10 cellular contexts compared by ENCODE assay signal in the genomic region with DNA sequence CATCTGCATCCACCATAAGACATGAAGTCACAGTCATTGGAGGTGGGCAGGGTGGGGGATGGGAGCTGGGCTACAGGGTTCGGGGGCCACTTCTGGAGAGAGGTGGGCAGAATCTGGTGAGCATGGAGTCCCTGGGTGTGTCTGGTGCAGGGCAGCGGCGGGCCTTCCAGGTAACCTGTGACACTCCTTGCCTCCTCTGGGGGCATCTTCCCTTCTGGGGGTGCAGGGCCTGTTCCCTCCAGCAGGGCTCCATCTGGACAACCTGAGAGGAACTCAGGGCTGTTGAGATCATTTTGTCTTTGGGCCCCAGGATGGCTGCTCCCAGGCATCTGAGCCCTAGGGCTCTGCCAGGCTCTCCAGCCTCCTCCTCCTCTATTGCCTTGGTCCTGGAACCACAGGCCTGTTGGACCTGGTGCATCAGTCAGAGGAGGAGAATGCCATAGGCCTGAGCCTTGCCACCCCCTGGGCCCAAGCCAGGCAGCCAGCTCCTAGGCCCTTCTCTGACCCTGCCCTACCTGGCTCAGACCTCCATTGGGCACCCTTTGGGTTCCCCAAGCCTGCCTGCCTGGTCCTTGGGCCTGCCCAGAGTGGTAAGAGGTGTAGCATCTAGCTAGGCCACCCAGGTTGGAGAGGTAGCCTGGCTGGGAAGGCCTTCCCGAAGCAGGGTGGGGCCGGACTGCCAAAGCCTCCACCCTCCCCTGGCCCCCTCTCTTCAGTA. TPM values are rescaled to one million over a fixed set of nuclear protein-coding genes. Genes with fewer than 3 reads are reported as not detected.
A peak's percentile ranks its signal among the peaks of the same experiment; 100 is the strongest.
DNase-seq lines count a peak whose midpoint lies in the region; ATAC-seq and TF ChIP-seq lines count a peak whose summit lies in the region.
"Had no signal": no experiment of that assay in that cellular context is flagged by ENCODE, and none has a peak within 500 bp of the region (broad histone marks: within the 10 kb centered on the region; RNA-seq: fewer than 3 reads in every experiment).

No MANE protein-coding gene starts in this region.

- H3K4me3 ChIP-seq in GM12865 (ENCODE audit: low read depth, low read length) (no peak overlapping the region), MG63 (no peak overlapping the region), dorsolateral prefrontal cortex (no peak overlapping the region), sigmoid colon (no peak overlapping the region)

- peak overlapping the region in 57 of 59 donors; percentile 32 to 100 (median 90) for H3K27ac ChIP-seq in dorsolateral prefrontal cortex
- H3K27ac ChIP-seq in sigmoid colon = peak overlapping the region; percentile 81 to 95 (median 86)

- 88 to 91% methylated on average over 5 of the region's 5 CpGs for WGBS in sigmoid colon, 2 donors

- TF ChIP-seq EP300 in sigmoid colon (IDR thresholded peaks at IDR 0.05) = no peak

- H3K9me3 ChIP-seq in MG63 (no peaks in the 10 kb centered on the region), sigmoid colon (no peaks in the 10 kb centered on the region)

- TF ChIP-seq POLR2A in sigmoid colon (IDR thresholded peaks at IDR 0.05) = no peak

- TF ChIP-seq CTCF in GM12865 (IDR thresholded peaks at IDR 0.05; ENCODE audit: insufficient read depth, low read depth, low read length, missing control alignments) (peak; percentile 67), dorsolateral prefrontal cortex (IDR thresholded peaks at IDR 0.05 in 54 of 56, conservative IDR thresholded peaks at IDR 0.05 in 2 of 56; ENCODE audit: low read depth in 1 of 56, partially characterized antibody in 56 of 56) (peak in 16 of 56 donors; percentile 9 to 45 (median 17)), sigmoid colon (IDR thresholded peaks at IDR 0.05) (no peak)

- H3K27me3 ChIP-seq in MG63 = no peaks in the 10 kb centered on the region
- H3K27me3 ChIP-seq in dorsolateral prefrontal cortex = no peaks in the 10 kb centered on the region
- no peaks in the 10 kb centered on the region for H3K27me3 ChIP-seq in sigmoid colon

- peaks cover 0 to 79% (median 63%) of the 10 kb centered on the region in 4 donors for H3K4me1 ChIP-seq in sigmoid colon

- no peak for ATAC-seq in GM19023 (IDR thresholded peaks at IDR 0.05; ENCODE audit: unreplicated experiment)

- intact Hi-C loops in dorsolateral prefrontal cortex (cut with DNase I) (no loop called here), sigmoid colon (cut with DNase I) (no loop called here)

- DNase-seq in GM12865 (ENCODE audit: low read depth) (peak; percentile 35), MG63 (peak; percentile 51), dorsolateral prefrontal cortex (no peak), sigmoid colon (no peak), GOT3 (lab: John Stamatoyannopoulos, UW) (no peak), putamen (ENCODE audit: low spot score) (no peak)
- DNase-seq in stimulated activated naive CD4-positive, alpha-beta T cell treated with Interleukin-2 at 50 U/mL for 16 hours (lab: John Stamatoyannopoulos, UW) = no peak
- DNase-seq: activated CD8-positive, alpha-beta memory T cell treated with anti-CD3 and anti-CD28 coated beads, Interleukin-2, amount 50 U/mL, for 48 hours had no signal

- H3K36me3 ChIP-seq in MG63 (peaks cover 92% of the 10 kb centered on the region), sigmoid colon (peaks cover 0 to 31% (median 8%) of the 10 kb centered on the region in 4 donors)

RNA-seq across cellular contexts. Expression of gene LYL1, which starts 13.4 kb away (rescaled TPM):
- total RNA-seq in MG63 (2014; rRNA removed; shearing (Covaris generic); ENCODE audit: low replicate concordance) = not detected in 2 replicates
- total RNA-seq in dorsolateral prefrontal cortex = 10 to 100 TPM in 2 of 120 experiments, 1 to 10 TPM in 118; 1.0 to 11.8 (median 4.5) TPM
- total RNA-seq in sigmoid colon = 10 to 100 TPM; 13.0 to 17.8 (median 15.2) TPM
- polyA plus RNA-seq in sigmoid colon = 10 to 100 TPM in 1 of 3 donors, 1 to 10 TPM in 2; 3.0 to 18.4 (median 3.7) TPM
- total RNA-seq: myocyte had no signal

RNA-seq across cellular contexts. Expression of gene TRMT1, which starts 27.2 kb away (rescaled TPM):
- 127 and 172 TPM in 2 replicates for total RNA-seq in MG63 (2014; rRNA removed; shearing (Covaris generic); ENCODE audit: low replicate concordance)
- 10 to 100 TPM; 30.6 to 70.9 (median 40.8) TPM for total RNA-seq in dorsolateral prefrontal cortex
- total RNA-seq in sigmoid colon = 10 to 100 TPM; 17.4 to 25.8 (median 21.9) TPM
- 10 to 100 TPM in 2 of 3 donors, 1 to 10 TPM in 1; 6.7 to 48.6 (median 10.2) TPM for polyA plus RNA-seq in sigmoid colon

RNA-seq across cellular contexts. Expression of gene NACC1, which starts 28.8 kb away (rescaled TPM):
- 44.6 and 96.4 TPM in 2 replicates for total RNA-seq in MG63 (2014; rRNA removed; shearing (Covaris generic); ENCODE audit: low replicate concordance)
- total RNA-seq in dorsolateral prefrontal cortex (100 to 1,000 TPM in 5 of 120 experiments, 10 to 100 TPM in 115; 54.8 to 122 (median 79.3) TPM), sigmoid colon (10 to 100 TPM in 3 of 4 donors, 1 to 10 TPM in 1; 8.1 to 20.5 (median 17.3) TPM)
- 10 to 100 TPM; 15.0 to 67.2 (median 26.4) TPM for polyA plus RNA-seq in sigmoid colon

Comparison
In these comparisons a context has a peak if more than half of its experiments do, and no peak if none do; other contexts are left out.
1. DNase-seq: peak in GM12865 (single experiment) and MG63 (single experiment); none in dorsolateral prefrontal cortex (0 of 10), sigmoid colon (single experiment), GOT3 (single experiment), stimulated activated naive CD4-positive, alpha-beta T cell treated with Interleukin-2 at 50 U/mL for 16 hours (single experiment) and putamen (single experiment).